ENCODE assay signal across 8 cellular contexts in the genomic region with DNA sequence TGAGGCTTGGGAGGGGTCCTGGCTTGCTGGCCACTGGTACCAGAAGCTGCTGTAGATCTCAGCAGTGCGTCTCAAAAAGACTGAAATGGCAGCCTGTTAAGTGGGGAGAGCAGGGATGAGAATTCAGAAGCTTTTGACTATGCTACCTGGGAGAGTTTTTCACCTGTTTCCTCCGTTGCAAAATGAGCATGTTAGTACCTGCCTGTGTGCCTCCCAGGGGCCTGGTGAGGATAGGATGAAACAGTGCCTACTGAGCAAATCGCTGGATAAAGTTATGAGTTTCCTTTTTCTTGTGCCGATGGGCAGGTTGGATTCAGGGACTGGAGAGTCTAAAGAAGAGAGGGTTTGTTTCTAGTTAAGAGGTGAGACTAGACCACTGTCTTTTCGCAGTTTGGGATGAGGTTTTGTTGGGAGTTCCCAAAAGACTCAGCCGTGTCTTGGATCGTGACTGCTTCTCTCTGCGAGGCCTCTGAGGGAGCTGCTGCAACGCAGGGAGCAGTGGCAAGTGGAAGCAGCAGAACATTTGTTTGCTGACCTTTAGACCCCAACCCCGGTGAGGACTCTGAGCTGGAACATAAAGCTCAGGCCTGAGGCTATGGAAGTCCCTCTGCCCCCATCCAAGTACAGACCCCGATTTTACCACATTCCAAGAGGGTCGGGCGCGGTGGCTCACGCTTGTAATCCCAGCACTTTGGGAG. TPM values are rescaled to one million over a fixed set of nuclear protein-coding genes. Genes with fewer than 3 reads are reported as not detected.
DNase-seq lines count a peak whose midpoint lies in the region; TF ChIP-seq lines count a peak whose summit lies in the region.

No MANE protein-coding gene starts in this region.

- 70% methylated on average over 14 of the region's 15 CpGs for WGBS in smooth muscle cell (ENCODE audit: low lambda C conversion rate)

- H3K4me3 Mint-ChIP-seq in glutamatergic neuron (ENCODE audit: unreplicated experiment): peak overlapping the region; percentile 83

- H3K4me3 ChIP-seq in SK-N-MC (peak overlapping the region; percentile 48), smooth muscle cell (peak overlapping the region; percentile 37)

- no peaks in the 10 kb centered on the region for H3K36me3 ChIP-seq in SK-N-MC (ENCODE audit: insufficient read depth, low read length)
- no peaks in the 10 kb centered on the region for H3K36me3 ChIP-seq in smooth muscle cell (ENCODE audit: low read depth)

- DNase-seq in NCI-H1417 (lab: John Stamatoyannopoulos, UW) (peak in 2 of 3 experiments; percentile 63 to 78), NCI-H1417 treated with DMSO at 0.1 percent for 48 hours (lab: John Stamatoyannopoulos, UW) (no peak), SK-N-MC (ENCODE audit: low read depth, low spot score) (no peak), glutamatergic neuron (no peak), smooth muscle cell (lab: John Stamatoyannopoulos, UW; ENCODE audit: unreplicated experiment) (no peak), GOT3 (lab: John Stamatoyannopoulos, UW) (no peak), NCI-H774 (lab: John Stamatoyannopoulos, UW) (no peak), HUDEP-2 (lab: John Stamatoyannopoulos, UW; ENCODE audit: unreplicated experiment in 76 of 76) (no peak)

- H3K4me2 ChIP-seq in smooth muscle cell: peak overlapping the region; percentile 74

- no peaks in the 10 kb centered on the region for H3K79me2 ChIP-seq in smooth muscle cell (ENCODE audit: low read depth)

- TF ChIP-seq CTCF in glutamatergic neuron (IDR thresholded peaks at IDR 0.05; ENCODE audit: partially characterized antibody, unreplicated experiment) (no peak), smooth muscle cell (IDR thresholded peaks at IDR 0.05; ENCODE audit: borderline replicate concordance, insufficient read depth, poor library complexity, severe bottlenecking) (no peak)

- H3K9me3 ChIP-seq in SK-N-MC (ENCODE audit: low read depth, low read length) (no peaks in the 10 kb centered on the region), smooth muscle cell (replicated peaks; ENCODE audit: low read depth) (no peaks in the 10 kb centered on the region)

- peak overlapping the region; percentile 52 for H3K27ac Mint-ChIP-seq in glutamatergic neuron (ENCODE audit: unreplicated experiment)

- peaks cover 4% of the 10 kb centered on the region for H3K9me3 Mint-ChIP-seq in glutamatergic neuron (ENCODE audit: unreplicated experiment)

- H3K27me3 ChIP-seq in smooth muscle cell (ENCODE audit: low read depth): peaks cover 35% of the 10 kb centered on the region

- H3K27me3 Mint-ChIP-seq in glutamatergic neuron (ENCODE audit: unreplicated experiment): peaks cover 11% of the 10 kb centered on the region

- H3K9ac ChIP-seq in SK-N-MC (ENCODE audit: insufficient read length): no peak overlapping the region
- no peak overlapping the region for H3K9ac ChIP-seq in smooth muscle cell (ENCODE audit: low read depth)

- H3F3A ChIP-seq in smooth muscle cell (ENCODE audit: low read depth): no peaks in the 10 kb centered on the region

- H3K4me1 ChIP-seq in smooth muscle cell (ENCODE audit: low read depth): no peaks in the 10 kb centered on the region

- H3K4me1 Mint-ChIP-seq in glutamatergic neuron (ENCODE audit: low read depth, unreplicated experiment): peaks cover 2% of the 10 kb centered on the region

- H4K20me1 ChIP-seq in smooth muscle cell (ENCODE audit: low read depth): no peaks in the 10 kb centered on the region

- H3K36me3 Mint-ChIP-seq in glutamatergic neuron (ENCODE audit: unreplicated experiment): no peaks in the 10 kb centered on the region

- no peak overlapping the region for H2AFZ ChIP-seq in smooth muscle cell (ENCODE audit: low read depth)

- H3K27ac ChIP-seq in SK-N-MC (no peak overlapping the region), smooth muscle cell (ENCODE audit: low read depth) (no peak overlapping the region)

RNA-seq across cellular contexts. Expression of gene RALGPS1, which starts 1.4 kb away (rescaled TPM):
- total RNA-seq in glutamatergic neuron (ENCODE audit: unreplicated experiment) (23.8 TPM), smooth muscle cell (4.0 and 4.4 TPM in 2 replicates)
- 2.1 and 2.3 TPM in 2 replicates for polyA plus RNA-seq in smooth muscle cell

RNA-seq across cellular contexts. Expression of gene ZBTB34, which starts 55.6 kb away (rescaled TPM):
- total RNA-seq in glutamatergic neuron (ENCODE audit: unreplicated experiment) (21.0 TPM), smooth muscle cell (17.8 and 20.1 TPM in 2 replicates)
- polyA plus RNA-seq in smooth muscle cell: 4.7 and 6.3 TPM in 2 replicates

Comparison
In these comparisons a context has a peak if more than half of its experiments do, and no peak if none do; other contexts are left out.
1. DNase-seq: peak in NCI-H1417 (2 of 3); none in NCI-H1417 treated with DMSO at 0.1 percent for 48 hours (single experiment), SK-N-MC (single experiment), glutamatergic neuron (single experiment), smooth muscle cell (single experiment), GOT3 (single experiment), NCI-H774 (single experiment) and HUDEP-2 (0 of 76).